Comparison of ENCODE assay signal across 8 cellular contexts in the genomic region with DNA sequence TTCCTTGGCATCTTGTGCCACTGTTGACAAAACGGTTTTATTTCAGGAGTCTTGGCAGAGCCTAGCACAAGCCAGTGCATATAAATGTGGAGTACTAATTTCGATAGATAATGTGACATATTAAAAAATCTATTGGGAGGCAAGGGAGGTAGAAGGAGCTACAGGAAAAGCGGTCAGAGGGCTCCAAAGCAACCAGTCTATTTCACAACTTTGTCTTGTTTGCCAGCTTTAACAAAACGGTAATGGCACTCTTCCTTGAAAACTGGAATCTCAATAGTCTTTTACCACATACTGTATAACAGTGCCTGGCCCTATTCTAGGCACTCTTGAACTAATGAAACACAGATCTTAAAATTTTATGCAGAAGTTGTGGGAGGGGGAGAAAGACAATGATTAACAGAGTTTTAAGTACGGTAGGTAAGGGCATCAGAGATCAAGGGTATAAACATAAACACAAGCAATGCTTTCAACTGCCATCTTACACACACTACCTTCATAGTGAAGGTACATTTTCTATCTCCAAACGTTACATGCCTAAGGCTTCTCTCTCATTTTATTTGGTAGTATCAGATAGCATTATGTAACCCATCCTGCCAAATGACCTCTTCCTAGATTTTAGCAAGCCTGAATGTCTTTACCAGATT. TPM values are rescaled to one million over a fixed set of nuclear protein-coding genes. Genes with fewer than 3 reads are reported as not detected.
DNase-seq lines count a peak whose midpoint lies in the region; ATAC-seq, FAIRE-seq and TF ChIP-seq lines count a peak whose summit lies in the region.

No MANE protein-coding gene starts in this region.

- peaks cover 77% of the 10 kb centered on the region for H3K79me2 ChIP-seq in OCI-LY3 (ENCODE audit: low read length)

- H3K27ac ChIP-seq in OCI-LY3 (ENCODE audit: low read length) (peak overlapping the region; percentile 77), pancreas (no peak overlapping the region)

- TF ChIP-seq CTCF in GM06990 (IDR thresholded peaks at IDR 0.05; ENCODE audit: insufficient read depth, low read length, poor library complexity, severe bottlenecking) (no peak), OCI-LY3 (IDR thresholded peaks at IDR 0.05; ENCODE audit: low read depth, low read length) (no peak), epithelial cell of esophagus (IDR thresholded peaks at IDR 0.05; ENCODE audit: insufficient read depth, low read depth, low read length, missing control alignments) (no peak), pancreas (IDR thresholded peaks at IDR 0.05) (no peak)

- peak overlapping the region; percentile 97 for H3K9ac ChIP-seq in OCI-LY3 (ENCODE audit: low read length)

- H3K9me3 ChIP-seq in OCI-LY3 (ENCODE audit: insufficient read depth, low read length) = no peaks in the 10 kb centered on the region
- H3K9me3 ChIP-seq in pancreas = no peaks in the 10 kb centered on the region

- WGBS in pancreas, 2 donors = 7 to 8% methylated on average over 6 of the region's 6 CpGs

- peak overlapping the region; percentile 92 for H3K4me2 ChIP-seq in OCI-LY3 (ENCODE audit: low read length)

- FAIRE-seq in pancreas (lab: Jason Lieb, UNC) = no peak

- H4K20me1 ChIP-seq in OCI-LY3 (ENCODE audit: insufficient read depth, low read length) = peaks cover 57% of the 10 kb centered on the region

- H3K27me3 ChIP-seq in GM06990 (replicated peaks; ENCODE audit: control insufficient read depth, insufficient read depth, low read length) (no peaks in the 10 kb centered on the region), OCI-LY3 (ENCODE audit: low read depth, low read length) (no peaks in the 10 kb centered on the region), pancreas (no peaks in the 10 kb centered on the region)

- peaks cover 22% of the 10 kb centered on the region for H3K4me1 ChIP-seq in OCI-LY3 (ENCODE audit: low read length)
- peaks cover 4 to 13% (median 4%) of the 10 kb centered on the region in 3 donors for H3K4me1 ChIP-seq in pancreas

- H3K36me3 ChIP-seq in GM06990 (ENCODE audit: control insufficient read depth, insufficient read depth, low read length) (peaks cover 6% of the 10 kb centered on the region), OCI-LY3 (replicated peaks; ENCODE audit: low read depth, low read length) (peaks cover 48% of the 10 kb centered on the region), pancreas (no peaks in the 10 kb centered on the region)

- peak overlapping the region; percentile 88 for H3K4me3 ChIP-seq in GM06990 (replicated peaks; ENCODE audit: low read depth, low read length)
- H3K4me3 ChIP-seq in OCI-LY3 (ENCODE audit: low read length) = peak overlapping the region; percentile 97
- H3K4me3 ChIP-seq in epithelial cell of esophagus (ENCODE audit: low read length) = peak overlapping the region; percentile 100
- H3K4me3 ChIP-seq in pancreas = peak overlapping the region in 3 of 4 donors; percentile 64 to 72 (median 71)

- ATAC-seq in pancreas (no peak), GM21360 (IDR thresholded peaks at IDR 0.05; ENCODE audit: unreplicated experiment) (no peak)

- intact Hi-C loops in pancreas (cut with DNase I) = loop anchor here in 2 of 3 donors (5.0 kb wide), 1 partner anchor 34 kb away; a partner anchor contains a TSS

- no peak for DNase-seq in GM06990 (ENCODE audit: extremely low read depth, insufficient read length)
- peak; percentile 27 for DNase-seq in epithelial cell of esophagus (ENCODE audit: low read depth)
- no peak for DNase-seq in pancreas
- DNase-seq in NOMO-1 treated with dmso at 0.1 percent for 144 hours (lab: John Stamatoyannopoulos, UW; ENCODE audit: unreplicated experiment) = no peak
- no peak for DNase-seq in D341Med (ENCODE audit: low spot score)
- no peak for DNase-seq in NCI-H2081 treated with DMSO at 0.1 percent for 48 hours (lab: John Stamatoyannopoulos, UW)

- H2AFZ ChIP-seq in OCI-LY3 (ENCODE audit: low read depth, low read length) = no peak overlapping the region

RNA-seq across cellular contexts. Expression of a gene that starts 33.5 kb away (rescaled TPM):
- total RNA-seq in pancreas = 10 to 100 TPM; 23.3 to 48.9 (median 43.5) TPM
- 10 to 100 TPM; 14.6 to 22.2 TPM for polyA plus RNA-seq in pancreas
